ENCODE assay signal across 9 cellular contexts in the genomic region with DNA sequence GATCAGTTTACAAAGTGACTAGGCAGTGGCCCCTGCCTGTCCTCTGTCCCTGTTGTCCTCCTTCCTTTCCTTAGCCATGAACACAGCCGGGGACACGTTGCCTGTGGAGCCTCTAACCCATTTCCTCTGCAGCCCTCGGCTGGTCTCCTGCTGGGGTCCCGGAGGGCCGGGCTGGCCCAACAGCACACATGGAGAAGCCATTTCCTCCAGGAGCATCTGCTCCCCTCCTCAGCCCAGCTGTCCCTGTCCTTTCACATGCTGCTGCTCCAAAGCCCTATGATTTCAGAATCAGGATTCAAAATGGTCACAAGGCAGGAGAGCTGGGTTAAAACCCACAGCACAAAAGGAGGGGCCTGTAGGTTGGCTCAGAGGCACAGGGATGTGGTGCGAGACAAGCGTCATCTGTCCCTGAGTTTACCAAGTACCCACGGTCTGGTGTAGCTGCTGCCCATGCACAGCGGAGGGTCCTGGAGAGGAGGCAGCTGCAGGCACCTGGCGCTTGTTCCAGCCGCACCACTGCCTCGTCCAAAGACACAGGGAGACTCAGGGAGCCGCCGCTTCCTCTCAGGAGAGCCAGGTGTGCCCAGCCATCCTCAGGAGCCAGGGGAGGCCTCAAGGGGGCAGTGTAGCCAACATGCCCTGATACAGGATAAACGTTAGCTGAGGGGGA. TPM values are rescaled to one million over a fixed set of nuclear protein-coding genes. Genes with fewer than 3 reads are reported as not detected.
DNase-seq lines count a peak whose midpoint lies in the region; TF ChIP-seq lines count a peak whose summit lies in the region.
"Had no signal": no experiment of that assay in that cellular context is flagged by ENCODE, and none has a peak within 500 bp of the region (broad histone marks: within the 10 kb centered on the region; RNA-seq: fewer than 3 reads in every experiment).

No MANE protein-coding gene starts in this region.

- no peak overlapping the region for H3K9ac ChIP-seq in trophoblast cell (ENCODE audit: low read length)

- H3K18ac ChIP-seq in trophoblast cell (ENCODE audit: low read length) = no peak overlapping the region

- H3K9me3 ChIP-seq in trophoblast cell (ENCODE audit: insufficient read depth, low read depth, low read length) = no peaks in the 10 kb centered on the region

- H4K12ac ChIP-seq in trophoblast cell (ENCODE audit: low read depth, low read length) = no peak overlapping the region

- WGBS in trophoblast cell (ENCODE audit: extremely low coverage, insufficient coverage, insufficient read length) = no CpG with 5 or more reads among the region's 15 CpGs

- H3K9me3 Mint-ChIP-seq in Calu3 (ENCODE audit: low read depth, unreplicated experiment) = no peaks in the 10 kb centered on the region
- H3K9me3 Mint-ChIP-seq: naive B cell had no signal

- DNase-seq in Calu3 (peak; percentile 66), HEK293T (ENCODE audit: extremely low spot score) (peak; percentile 72), NCI-H69 (lab: John Stamatoyannopoulos, UW) (peak; percentile 93), activated T-cell treated with anti-CD3 and anti-CD28 coated beads for 48 hours (ENCODE audit: low read depth) (peak; percentile 44), fibroblast of villous mesenchyme (ENCODE audit: low read depth) (peak; percentile 21), trophoblast cell (peak; percentile 14 to 60), NOMO-1 treated with DMSO at 0.1 percent for 48 hours (lab: John Stamatoyannopoulos, UW; ENCODE audit: unreplicated experiment) (no peak), dedifferentiated amniotic fluid mesenchymal stem cell (ENCODE audit: extremely low spot score) (no peak)
- DNase-seq: naive B cell had no signal

- H4K91ac ChIP-seq in trophoblast cell (ENCODE audit: low read depth, low read length) = no peak overlapping the region

- intact Hi-C loops in Calu3 (cut with micrococcal nuclease; ENCODE audit: unreplicated experiment) = loop anchor here (5.0 kb wide), 2 partner anchors 121 to 176 kb away; a partner anchor contains a TSS

- CTCF ChIA-PET in Calu3 (lab: Charles Lee) = interaction anchor here (0.8 to 1.6 kb wide), 4 partner anchors 120 to 252 kb away, joined by 3 to 9 read pairs (median 4); no protein-coding TSS in a partner anchor
- CTCF ChIA-PET in HEK293T (lab: Yijun Ruan, JAX) = interaction anchor here (0.6 to 1.9 kb wide), 7 partner anchors 10 to 252 kb away, joined by 3 to 9 read pairs (median 5); a partner anchor contains a TSS

- H4K8ac ChIP-seq in trophoblast cell (ENCODE audit: low read depth, low read length) = no peak overlapping the region

- no peaks in the 10 kb centered on the region for H3K27me3 ChIP-seq in trophoblast cell (ENCODE audit: insufficient read depth, low read length)

- TF ChIP-seq CTCF in Calu3 (IDR thresholded peaks at IDR 0.05; ENCODE audit: unreplicated experiment) (peak; percentile 29), fibroblast of villous mesenchyme (IDR thresholded peaks at IDR 0.05; ENCODE audit: insufficient read depth, low read depth, low read length) (peak; percentile 76)

- no peak overlapping the region for H3K14ac ChIP-seq in trophoblast cell (ENCODE audit: low read length)

- peaks cover 12% of the 10 kb centered on the region for H3K27me3 Mint-ChIP-seq in Calu3 (ENCODE audit: unreplicated experiment)

- BruUV-seq in Calu3 (replicated peaks; lab: Mats Ljungman, UMichigan) = no TSS peak

- H2BK5ac ChIP-seq in trophoblast cell (ENCODE audit: low read depth, low read length, poor library complexity) = no peak overlapping the region

- H2AK5ac ChIP-seq in trophoblast cell (ENCODE audit: low read length) = no peak overlapping the region

- no peak overlapping the region for H3K27ac ChIP-seq in trophoblast cell (ENCODE audit: low read depth, low read length)

- POLR2A ChIA-PET in HEK293T (lab: Yijun Ruan, JAX) = interaction anchor here (1.2 kb wide), 1 partner anchor 315 kb away, joined by 3 read pairs; no protein-coding TSS in a partner anchor

- no peaks in the 10 kb centered on the region for H3K79me2 ChIP-seq in trophoblast cell (ENCODE audit: control insufficient read depth, insufficient read depth, low read length, poor library complexity)

- H3K4me3 ChIP-seq in fibroblast of villous mesenchyme (ENCODE audit: low read depth, low read length) (no peak overlapping the region), trophoblast cell (ENCODE audit: low read depth, low read length) (no peak overlapping the region)

- no peaks in the 10 kb centered on the region for H3K36me3 ChIP-seq in trophoblast cell (ENCODE audit: control insufficient read depth in 1 of 2, insufficient read depth in 2 of 2, low read length in 2 of 2)

- H2BK120ac ChIP-seq in trophoblast cell (ENCODE audit: insufficient read depth, low read length, poor library complexity) = no peak overlapping the region

- no peak overlapping the region for H2AFZ ChIP-seq in trophoblast cell (ENCODE audit: insufficient read depth, low read length, poor library complexity)

- no peak overlapping the region for H3K4me2 ChIP-seq in trophoblast cell (ENCODE audit: low read length)

- H3K79me1 ChIP-seq in trophoblast cell (ENCODE audit: low read length) = no peaks in the 10 kb centered on the region

- H3K4me3 Mint-ChIP-seq in Calu3 (ENCODE audit: low read depth, unreplicated experiment) = no peak overlapping the region
- H3K4me3 Mint-ChIP-seq: naive B cell had no signal

- H3K4ac ChIP-seq in trophoblast cell (ENCODE audit: low read depth, low read length) = no peak overlapping the region

- H3K23ac ChIP-seq in trophoblast cell (ENCODE audit: low read length) = no peak overlapping the region

- H3K4me1 ChIP-seq in trophoblast cell (ENCODE audit: control insufficient read depth in 1 of 2, insufficient read depth in 2 of 2, low read length in 2 of 2) = peaks cover 8 to 11% of the 10 kb centered on the region in 2 experiments

- no peak overlapping the region for H3K27ac Mint-ChIP-seq in Calu3 (ENCODE audit: unreplicated experiment)

- H3K36me3 Mint-ChIP-seq in Calu3 (ENCODE audit: insufficient read depth, unreplicated experiment) = no peaks in the 10 kb centered on the region
- H3K36me3 Mint-ChIP-seq: naive B cell had no signal

- H3K4me1 Mint-ChIP-seq in Calu3 (ENCODE audit: low read depth, unreplicated experiment) = peaks cover 6% of the 10 kb centered on the region
- H3K4me1 Mint-ChIP-seq: naive B cell had no signal

- no peak overlapping the region for H2BK12ac ChIP-seq in trophoblast cell (ENCODE audit: low read length)

TF ChIP-seq in HEK293T, 16 proteins besides CTCF, POLR2A, EP300 and RAD21:
- TF ChIP-seq ARNT (IDR thresholded peaks at IDR 0.05) (no peak), ELF4 (IDR thresholded peaks at IDR 0.05) (no peak), BHLHE40 (IDR thresholded peaks at IDR 0.05; ENCODE audit: borderline replicate concordance) (no peak), HDGF (IDR thresholded peaks at IDR 0.05; ENCODE audit: borderline replicate concordance) (no peak)

RNA-seq across cellular contexts. Expression of a gene that starts 4.1 kb away (rescaled TPM):
- not detected in 2 replicates for total RNA-seq in Calu3 (2022)
- total RNA-seq in fibroblast of villous mesenchyme = not detected in 2 replicates
- not detected in 2 replicates for polyA plus RNA-seq in trophoblast cell (2013)

RNA-seq across cellular contexts. Expression of a gene that starts 37.4 kb away (rescaled TPM):
- total RNA-seq in Calu3 (2022) (not detected in 2 replicates), fibroblast of villous mesenchyme (not detected in 2 replicates)
- polyA plus RNA-seq in trophoblast cell (2013) = 0.47 and 0.89 TPM in 2 replicates

RNA-seq across cellular contexts. Expression of a gene that starts 38.7 kb away (rescaled TPM):
- 9.5 and 10.4 TPM in 2 replicates for total RNA-seq in Calu3 (2022)
- total RNA-seq in fibroblast of villous mesenchyme = 10.4 and 10.6 TPM in 2 replicates
- polyA plus RNA-seq in trophoblast cell (2013) = 22.2 and 24.9 TPM in 2 replicates

RNA-seq across cellular contexts. Expression of a gene that starts 54.3 kb away (rescaled TPM):
- total RNA-seq in Calu3 (2022) = 2.0 and 2.1 TPM in 2 replicates
- total RNA-seq in fibroblast of villous mesenchyme = 7.1 and 10.4 TPM in 2 replicates
- 3.7 TPM in 2 replicates for polyA plus RNA-seq in trophoblast cell (2013)

Comparison
In these comparisons a context has a peak if more than half of its experiments do, and no peak if none do; other contexts are left out.
1. DNase-seq: peak in Calu3 (single experiment), HEK293T (single experiment), NCI-H69 (single experiment), activated T-cell treated with anti-CD3 and anti-CD28 coated beads for 48 hours (single experiment), fibroblast of villous mesenchyme (single experiment) and trophoblast cell (2 of 2); none in NOMO-1 treated with DMSO at 0.1 percent for 48 hours (single experiment) and dedifferentiated amniotic fluid mesenchymal stem cell (single experiment).